Comparison of ENCODE assay signal across 14 cellular contexts in genomic region chr2:241817126-241817820, GRCh38. TPM values are rescaled to one million over a fixed set of nuclear protein-coding genes. Genes with fewer than 3 reads are reported as not detected.
DNase-seq lines count a peak whose midpoint lies in the region; ATAC-seq and TF ChIP-seq lines count a peak whose summit lies in the region.
"Had no signal": no experiment of that assay in that cellular context is flagged by ENCODE, and none has a peak within 500 bp of the region (broad histone marks: within the 10 kb centered on the region; RNA-seq: fewer than 3 reads in every experiment).

No MANE protein-coding gene starts in this region.

- no peaks in the 10 kb centered on the region for H3K27me3 ChIP-seq in testis

- no peaks in the 10 kb centered on the region for H3K9me3 ChIP-seq in testis
- H3K9me3 ChIP-seq: spleen had no signal

- H3K4me3 ChIP-seq in testis = no peak overlapping the region

- POLR2A ChIA-PET in MCF 10A (lab: Yijun Ruan, JAX) = no interaction called here

- WGBS in testis, 2 donors = 69 to 71% methylated on average over 13 to 16 of the region's 16 CpGs

- intact Hi-C loops in testis (cut with DNase I; ENCODE audit: low total_unique reads) = no loop called here
- intact Hi-C loops in MCF 10A (cut with micrococcal nuclease) = no loop called here

- ATAC-seq in HG03108 (IDR thresholded peaks at IDR 0.05; ENCODE audit: unreplicated experiment) (no peak), HG03196 (IDR thresholded peaks at IDR 0.05; ENCODE audit: unreplicated experiment) (no peak)
- ATAC-seq: activated CD4-positive, CD25-positive, alpha-beta regulatory T cell treated with anti-CD3 and anti-CD28 coated beads, Interleukin-2, amount 50 U/mL, for 24 hours had no signal

- H3K4me1 ChIP-seq in testis = no peaks in the 10 kb centered on the region

- peaks cover 4% of the 10 kb centered on the region for H3K9me3 Mint-ChIP-seq in activated naive CD4-positive, alpha-beta T cell treated with anti-CD3 and anti-CD28 coated beads, Interleukin-2, amount 10 ng/mL, durations not matched to agents 7 days and 5 days
- no peaks in the 10 kb centered on the region for H3K9me3 Mint-ChIP-seq in T-helper 2 cell treated with Interferon-gamma antibody and Interleukin-4, amounts not matched to agents 5 μg/mL and 100 μg/mL, for 36 hours
- H3K9me3 Mint-ChIP-seq in MCF 10A (ENCODE audit: unreplicated experiment) = no peaks in the 10 kb centered on the region

- no peak for DNase-seq in activated naive CD4-positive, alpha-beta T cell treated with anti-CD3 and anti-CD28 coated beads, Interleukin-2, amount 10 ng/mL, durations not matched to agents 7 days and 5 days
- no peak for DNase-seq in activated naive CD4-positive, alpha-beta T cell treated with Interleukin-2 at 50 U/mL for 16 hours
- DNase-seq in T-helper 2 cell treated with Interferon-gamma antibody and Interleukin-4, amounts not matched to agents 5 μg/mL and 100 μg/mL, for 36 hours (ENCODE audit: low spot score) = no peak
- DNase-seq in hepatic stellate cell (ENCODE audit: low spot score) (peak; percentile 7), testis (peak; percentile 14), MCF 10A (ENCODE audit: unreplicated experiment) (no peak)
- DNase-seq: activated naive CD4-positive, alpha-beta T cell; cerebellar nuclear complex; NCI-H2171 treated with DMSO at 0.1 percent for 48 hours had no signal

- no peak for TF ChIP-seq CTCF in testis (IDR thresholded peaks at IDR 0.05)
- no peak for TF ChIP-seq CTCF in MCF 10A (IDR thresholded peaks at IDR 0.05; ENCODE audit: unreplicated experiment)

- H3K27ac Mint-ChIP-seq in activated naive CD4-positive, alpha-beta T cell treated with anti-CD3 and anti-CD28 coated beads, Interleukin-2, amount 10 ng/mL, durations not matched to agents 7 days and 5 days = peak overlapping the region; percentile 37
- no peak overlapping the region for H3K27ac Mint-ChIP-seq in T-helper 2 cell treated with Interferon-gamma antibody and Interleukin-4, amounts not matched to agents 5 μg/mL and 100 μg/mL, for 36 hours
- no peak overlapping the region for H3K27ac Mint-ChIP-seq in MCF 10A (ENCODE audit: low read depth, unreplicated experiment)

- TF ChIP-seq POLR2A in testis (IDR thresholded peaks at IDR 0.05) = no peak

- no TSS peak for BruUV-seq in MCF 10A (replicated peaks; lab: Mats Ljungman, UMichigan)

- no peak overlapping the region for H3K4me3 Mint-ChIP-seq in activated naive CD4-positive, alpha-beta T cell treated with anti-CD3 and anti-CD28 coated beads, Interleukin-2, amount 10 ng/mL, durations not matched to agents 7 days and 5 days
- peak overlapping the region; percentile 2 for H3K4me3 Mint-ChIP-seq in T-helper 2 cell treated with Interferon-gamma antibody and Interleukin-4, amounts not matched to agents 5 μg/mL and 100 μg/mL, for 36 hours
- no peak overlapping the region for H3K4me3 Mint-ChIP-seq in MCF 10A (ENCODE audit: unreplicated experiment)

- CTCF ChIA-PET in activated naive CD4-positive, alpha-beta T cell treated with anti-CD3 and anti-CD28 coated beads, Interleukin-2, amount 10 ng/mL, durations not matched to agents 7 days and 5 days (lab: Charles Lee) = no interaction called here
- CTCF ChIA-PET in MCF 10A (lab: Yijun Ruan, JAX) = interaction anchor here (0.7 kb wide), 1 partner anchor 206 kb away, joined by 6 read pairs; no protein-coding TSS in a partner anchor

- peaks cover 16% of the 10 kb centered on the region for H3K4me1 Mint-ChIP-seq in activated naive CD4-positive, alpha-beta T cell treated with anti-CD3 and anti-CD28 coated beads, Interleukin-2, amount 10 ng/mL, durations not matched to agents 7 days and 5 days
- no peaks in the 10 kb centered on the region for H3K4me1 Mint-ChIP-seq in T-helper 2 cell treated with Interferon-gamma antibody and Interleukin-4, amounts not matched to agents 5 μg/mL and 100 μg/mL, for 36 hours (ENCODE audit: low read depth)
- no peaks in the 10 kb centered on the region for H3K4me1 Mint-ChIP-seq in MCF 10A (ENCODE audit: insufficient read depth, unreplicated experiment)

- H3K36me3 ChIP-seq in testis (ENCODE audit: low read depth, missing control alignments) = no peaks in the 10 kb centered on the region
- H3K36me3 ChIP-seq: spleen had no signal

- no peak overlapping the region for H3K27ac ChIP-seq in testis
- H3K27ac ChIP-seq: spleen had no signal

- H3K27me3 Mint-ChIP-seq in activated naive CD4-positive, alpha-beta T cell treated with anti-CD3 and anti-CD28 coated beads, Interleukin-2, amount 10 ng/mL, durations not matched to agents 7 days and 5 days = peaks cover 19% of the 10 kb centered on the region
- no peaks in the 10 kb centered on the region for H3K27me3 Mint-ChIP-seq in T-helper 2 cell treated with Interferon-gamma antibody and Interleukin-4, amounts not matched to agents 5 μg/mL and 100 μg/mL, for 36 hours (ENCODE audit: low read depth)
- peaks cover 14% of the 10 kb centered on the region for H3K27me3 Mint-ChIP-seq in MCF 10A (ENCODE audit: insufficient read depth, unreplicated experiment)

- H3K36me3 Mint-ChIP-seq in activated naive CD4-positive, alpha-beta T cell treated with anti-CD3 and anti-CD28 coated beads, Interleukin-2, amount 10 ng/mL, durations not matched to agents 7 days and 5 days = no peaks in the 10 kb centered on the region
- H3K36me3 Mint-ChIP-seq in T-helper 2 cell treated with Interferon-gamma antibody and Interleukin-4, amounts not matched to agents 5 μg/mL and 100 μg/mL, for 36 hours (ENCODE audit: low read depth) = no peaks in the 10 kb centered on the region
- H3K36me3 Mint-ChIP-seq in MCF 10A (ENCODE audit: insufficient read depth, unreplicated experiment) = no peaks in the 10 kb centered on the region

RNA-seq across cellular contexts. Expression of gene NEU4, which starts 8.3 kb away (rescaled TPM):
- total RNA-seq in testis (1 to 10 TPM; 1.6 to 2.0 TPM), MCF 10A (2022) (not detected in 2 replicates)
- polyA plus RNA-seq in testis (ENCODE audit: insufficient read depth, low read depth, low replicate concordance) = 0.88 TPM
- polyA plus RNA-seq: neural cell had no signal

RNA-seq across cellular contexts. Expression of gene GAL3ST2, which starts 40.7 kb away (rescaled TPM):
- total RNA-seq in testis (1 to 10 TPM; 2.8 to 4.3 TPM), MCF 10A (2022) (0.37 TPM in 1 of 2 replicates, not detected in the other)
- polyA plus RNA-seq in testis (ENCODE audit: insufficient read depth, low read depth, low replicate concordance) = 0.54 TPM
- polyA plus RNA-seq: neural cell, spleen had no signal

RNA-seq across cellular contexts. Expression of gene PDCD1, which starts 41.4 kb away (rescaled TPM):
- total RNA-seq in testis (under 1 TPM; 0.37 to 0.39 TPM), MCF 10A (2022) (not detected in 2 replicates)
- 0.47 TPM for polyA plus RNA-seq in testis (ENCODE audit: insufficient read depth, low read depth, low replicate concordance)
- polyA plus RNA-seq: neural cell had no signal

RNA-seq across cellular contexts. Expression of gene RTP5, which starts 52.3 kb away (rescaled TPM):
- total RNA-seq in testis (under 1 TPM; 0.47 to 0.93 TPM), MCF 10A (2022) (not detected in 2 replicates)
- 0.13 TPM for polyA plus RNA-seq in testis (ENCODE audit: insufficient read depth, low read depth, low replicate concordance)

Comparison
In these comparisons a context has a peak if more than half of its experiments do, and no peak if none do; other contexts are left out.
1. DNase-seq: peak in hepatic stellate cell (single experiment) and testis (single experiment); none in activated naive CD4-positive, alpha-beta T cell treated with anti-CD3 and anti-CD28 coated beads, Interleukin-2, amount 10 ng/mL, durations not matched to agents 7 days and 5 days (single experiment), activated naive CD4-positive, alpha-beta T cell treated with Interleukin-2 at 50 U/mL for 16 hours (single experiment), T-helper 2 cell treated with Interferon-gamma antibody and Interleukin-4, amounts not matched to agents 5 μg/mL and 100 μg/mL, for 36 hours (single experiment) and MCF 10A (single experiment).